ENCODE assay signal across 23 cellular contexts in the genomic region with DNA sequence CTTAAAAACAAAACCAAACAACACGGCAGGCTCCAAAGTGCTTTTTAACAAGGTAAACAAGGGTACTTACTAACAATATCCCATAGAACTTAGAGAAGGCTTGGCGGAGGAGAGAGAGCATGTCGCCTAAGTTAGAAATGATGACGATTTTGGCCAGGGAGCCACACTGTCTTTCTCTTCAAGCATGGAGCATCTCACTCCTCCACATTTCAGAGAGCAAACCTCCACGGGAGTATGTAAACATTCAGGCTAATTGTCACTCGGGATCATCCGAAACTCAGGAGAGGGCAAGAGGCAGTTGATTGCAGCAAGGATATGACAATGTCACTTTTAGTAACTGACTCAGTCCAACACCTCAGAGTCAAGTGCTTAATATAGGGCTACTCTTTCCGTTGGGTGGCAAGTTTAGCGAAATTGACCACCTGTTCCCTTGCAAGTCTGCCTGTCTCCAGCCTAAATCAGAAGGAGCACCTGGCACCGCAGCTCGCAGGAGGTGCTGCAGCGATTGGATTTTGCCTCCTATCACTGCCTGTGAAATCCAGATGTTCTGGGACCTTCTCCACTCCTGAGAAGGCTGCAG.
"Had no signal": no experiment of that assay in that cellular context is flagged by ENCODE, and none has a peak within 500 bp of the region (broad histone marks: within the 10 kb centered on the region; RNA-seq: fewer than 3 reads in every experiment).

No MANE protein-coding gene starts in this region.

- DNase-seq: activated CD4-positive, alpha-beta T cell treated with anti-CD3 and anti-CD28 coated beads for 48 hours; activated CD4-positive, alpha-beta T cell treated with anti-CD3 and anti-CD28 coated beads, Interleukin-2, amount 50 U/mL, for 48 hours; activated CD8-positive, alpha-beta memory T cell treated with anti-CD3 and anti-CD28 coated beads for 24 hours; activated effector memory CD4-positive, alpha-beta T cell treated with Interleukin-2 at 50 U/mL for 16 hours; activated naive CD4-positive, alpha-beta T cell treated with anti-CD3 and anti-CD28 coated beads for 36 hours; activated naive CD8-positive, alpha-beta T cell treated with anti-CD3 and anti-CD28 coated beads for 36 hours; adrenal gland; aorta; body of pancreas; effector CD8-positive, alpha-beta T cell; glutamatergic neuron; islet precursor cell; left ventricle myocardium superior; naive B cell; ovary; retina; spleen; stimulated activated naive CD4-positive, alpha-beta T cell; T-helper 9 cell; WERI-Rb-1 had no signal

- ATAC-seq: activated CD4-positive, CD25-positive, alpha-beta regulatory T cell treated with anti-CD3 and anti-CD28 coated beads, Interleukin-2, amount 50 U/mL, for 24 hours; body of pancreas; left ventricle myocardium superior had no signal

- H3K4me1 ChIP-seq: adrenal gland, body of pancreas, tibial nerve had no signal

- H3K9me3 ChIP-seq: adrenal gland, body of pancreas, ovary, spleen, tibial nerve had no signal

- H3K36me3 ChIP-seq: adrenal gland, ovary, spleen, tibial nerve, WERI-Rb-1 had no signal

- H3K4me3 ChIP-seq: adrenal gland, body of pancreas, hepatocyte, ovary, spleen, tibial nerve had no signal

- H3K27me3 ChIP-seq: adrenal gland, body of pancreas, hepatocyte, ovary, spleen, tibial nerve had no signal

- H3K27ac ChIP-seq: adrenal gland, body of pancreas, hepatocyte, ovary, spleen, tibial nerve, WERI-Rb-1 had no signal
